ENCODE assay signal across 19 cellular contexts in the genomic region with DNA sequence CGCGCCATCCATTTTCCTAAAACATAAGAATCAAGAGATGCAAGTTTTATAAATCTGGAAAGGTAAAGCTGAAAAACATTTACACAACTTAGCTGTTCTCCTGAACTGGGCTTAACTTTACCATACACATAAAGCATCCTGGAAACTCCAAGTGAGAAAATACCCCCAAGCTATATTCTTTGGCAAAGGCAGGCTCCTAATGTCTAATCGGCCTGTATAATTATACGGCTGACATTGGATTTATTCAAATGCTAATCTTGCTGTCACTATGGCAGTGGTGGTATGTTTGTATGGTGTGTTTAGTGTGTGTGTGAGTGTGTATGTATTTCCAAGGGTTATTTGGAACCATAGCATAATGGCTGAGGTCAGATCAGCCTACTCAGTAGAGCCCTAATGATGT.
DNase-seq lines count a peak whose midpoint lies in the region; ATAC-seq lines count a peak whose summit lies in the region.
"Had no signal": no experiment of that assay in that cellular context is flagged by ENCODE, and none has a peak within 500 bp of the region (broad histone marks: within the 10 kb centered on the region; RNA-seq: fewer than 3 reads in every experiment).

No MANE protein-coding gene starts in this region.

- H3K4me1 ChIP-seq in HAP-1 = peaks cover 18% of the 10 kb centered on the region
- H3K4me1 ChIP-seq: BLaER1 had no signal

- H3K36me3 ChIP-seq in HAP-1 (replicated peaks) = no peaks in the 10 kb centered on the region
- H3K36me3 ChIP-seq: BLaER1 had no signal

- H3K9me3 ChIP-seq in HAP-1 = no peaks in the 10 kb centered on the region
- H3K9me3 ChIP-seq: BLaER1 had no signal

- no peak overlapping the region for H3K27ac Mint-ChIP-seq in immature natural killer cell
- H3K27ac Mint-ChIP-seq: CD4-positive, alpha-beta memory T cell; T-helper 1 cell treated with Interleukin-12 subunit alpha and Interleukin-12 subunit beta and Interleukin-4 antibody, amounts not matched to agents 30 μg/mL and 1 μg/mL, for 36 hours had no signal

- no peaks in the 10 kb centered on the region for H3K4me1 Mint-ChIP-seq in immature natural killer cell
- H3K4me1 Mint-ChIP-seq: CD4-positive, alpha-beta memory T cell had no signal

- H3K36me3 Mint-ChIP-seq in immature natural killer cell = no peaks in the 10 kb centered on the region
- H3K36me3 Mint-ChIP-seq: CD4-positive, alpha-beta memory T cell had no signal

- H3K9me3 Mint-ChIP-seq in immature natural killer cell = peaks cover 0 to 1% (median 0%) of the 10 kb centered on the region in 6 donors
- H3K9me3 Mint-ChIP-seq: T-helper 1 cell treated with Interleukin-12 subunit alpha and Interleukin-12 subunit beta and Interleukin-4 antibody, amounts not matched to agents 30 μg/mL and 1 μg/mL, for 36 hours had no signal

- no peak overlapping the region for H3K4me3 Mint-ChIP-seq in immature natural killer cell
- H3K4me3 Mint-ChIP-seq: CD4-positive, alpha-beta memory T cell; T-helper 1 cell treated with Interleukin-12 subunit alpha and Interleukin-12 subunit beta and Interleukin-4 antibody, amounts not matched to agents 30 μg/mL and 1 μg/mL, for 36 hours had no signal

- in situ Hi-C loops in HAP-1 (cut with MboI; ENCODE audit: low sequenced_read_pairs) = no loop called here

- H3K27me3 Mint-ChIP-seq in immature natural killer cell (ENCODE audit: low read depth in 3 of 3) = peaks cover 0 to 6% (median 2%) of the 10 kb centered on the region in 3 donors
- H3K27me3 Mint-ChIP-seq: CD4-positive, alpha-beta memory T cell had no signal

- no peak for ATAC-seq in GM21360 (IDR thresholded peaks at IDR 0.05; ENCODE audit: unreplicated experiment)
- ATAC-seq: HCT116, Right ventricle myocardium inferior had no signal

- H3K4me3 ChIP-seq in HAP-1 = no peak overlapping the region
- H3K4me3 ChIP-seq: BLaER1 had no signal

- no peaks in the 10 kb centered on the region for H3K27me3 ChIP-seq in HAP-1 (ENCODE audit: low read depth)
- H3K27me3 ChIP-seq: BLaER1 had no signal

- DNase-seq in HAP-1 (ENCODE audit: low spot score in 2 of 2) = peak; percentile 42 to 82
- peak; percentile 81 for DNase-seq in NCI-H146 (lab: John Stamatoyannopoulos, UW)
- DNase-seq in NCI-H69 (lab: John Stamatoyannopoulos, UW) = peak; percentile 90
- peak; percentile 78 for DNase-seq in renal cortical epithelial cell (ENCODE audit: low read depth)
- DNase-seq in medulla oblongata (ENCODE audit: extremely low spot score) = no peak
- DNase-seq in immature natural killer cell = no peak
- DNase-seq: Calu3; CD4-positive, alpha-beta memory T cell; DMS153; GOT3; IMR-90; NCI-H2029 treated with DMSO at 0.1 percent for 48 hours; NCI-H82; T1000 had no signal

Comparison
In these comparisons a context has a peak if more than half of its experiments do, and no peak if none do; other contexts are left out.
1. DNase-seq: peak in HAP-1 (2 of 2), NCI-H146 (single experiment), NCI-H69 (single experiment) and renal cortical epithelial cell (single experiment); none in medulla oblongata (single experiment) and immature natural killer cell (0 of 3).